ENCODE assay signal across 1 cellular context in genomic region chr2:15842771-15843666, GRCh38.
TF ChIP-seq lines count a peak whose summit lies in the region.

No MANE protein-coding gene starts in this region.

TF ChIP-seq in SK-N-SH, 30 proteins besides CTCF, POLR2A, EP300 and RAD21 (continued from another document):
- no peak for TF ChIP-seq JUND (IDR thresholded peaks at IDR 0.05)
- no peak for TF ChIP-seq EZH2phosphoT487 (IDR thresholded peaks at IDR 0.05; ENCODE audit: borderline replicate concordance, low read depth)
- TF ChIP-seq GATA2 (CRISPR knock-in tag; IDR thresholded peaks at IDR 0.05) = peak; percentile 79
- no peak for TF ChIP-seq NFIC (IDR thresholded peaks at IDR 0.05; ENCODE audit: borderline replicate concordance)
